Comparison of ENCODE assay signal across 14 cellular contexts in genomic region chr1:153987621-153988020, GRCh38. TPM values are rescaled to one million over a fixed set of nuclear protein-coding genes. Genes with fewer than 3 reads are reported as not detected.
DNase-seq lines count a peak whose midpoint lies in the region; ATAC-seq and TF ChIP-seq lines count a peak whose summit lies in the region.
"Had no signal": no experiment of that assay in that cellular context is flagged by ENCODE, and none has a peak within 500 bp of the region (broad histone marks: within the 10 kb centered on the region; RNA-seq: fewer than 3 reads in every experiment).

No MANE protein-coding gene starts in this region.

- peaks cover 13 to 31% (median 23%) of the 10 kb centered on the region in 11 experiments for H3K36me3 ChIP-seq in BLaER1 treated with 17β-estradiol and CSF1 and Interleukin-3, amounts not matched to agents 10 nM and 100 nM
- peaks cover 0 to 22% of the 10 kb centered on the region in 2 donors for H3K36me3 ChIP-seq in left lung

- POLR2A ChIA-PET in WTC11 (lab: Charles Lee), result interaction anchor here (0.6 to 2.9 kb wide), 2 partner anchors 20 to 173 kb away, joined by 4 to 31 read pairs; partner anchors contain the start of gene CREB3L4

- H3K27ac ChIP-seq in BLaER1 treated with 17β-estradiol and CSF1 and Interleukin-3, amounts not matched to agents 10 nM and 100 nM, result peak overlapping the region; percentile 49 to 89 (median 81); a peak in 21 of 22 replicates
- H3K27ac ChIP-seq in left lung, result peak overlapping the region; percentile 86 to 93

- peaks cover 58 to 73% (median 66%) of the 10 kb centered on the region in 10 experiments for H3K4me1 ChIP-seq in BLaER1 treated with 17β-estradiol and CSF1 and Interleukin-3, amounts not matched to agents 10 nM and 100 nM
- H3K4me1 ChIP-seq in left lung, result peaks cover 30 to 56% of the 10 kb centered on the region in 2 donors

- ATAC-seq in WTC11 (no peak), left lung (no peak), GM21381 (IDR thresholded peaks at IDR 0.05; ENCODE audit: unreplicated experiment) (no peak), HG03025 (IDR thresholded peaks at IDR 0.05; ENCODE audit: low FRiP score, unreplicated experiment) (no peak)
- ATAC-seq: sciatic nerve had no signal

- no peak for TF ChIP-seq CTCF in GM12864 (IDR thresholded peaks at IDR 0.05; ENCODE audit: low read depth, low read length, missing control alignments)
- TF ChIP-seq CTCF in WTC11 (IDR thresholded peaks at IDR 0.05), result no peak
- no peak for TF ChIP-seq CTCF in left lung (IDR thresholded peaks at IDR 0.05)

- no peaks in the 10 kb centered on the region for H3K9me3 ChIP-seq in BLaER1 treated with 17β-estradiol and CSF1 and Interleukin-3, amounts not matched to agents 10 nM and 100 nM (replicated peaks in 1 of 11)
- H3K9me3 ChIP-seq in left lung, result no peaks in the 10 kb centered on the region

- DNase-seq in GM12864 (ENCODE audit: low read depth) (no peak), WTC11 (ENCODE audit: low spot score) (no peak), left lung (no peak), NK-92 (lab: John Stamatoyannopoulos, UW; ENCODE audit: unreplicated experiment) (no peak), cardiac septum (ENCODE audit: low spot score) (no peak)
- DNase-seq: dermis blood vessel endothelial cell; NCI-H1092; NCI-H524; stimulated activated naive CD4-positive, alpha-beta T cell treated with Interleukin-2 at 50 U/mL for 16 hours had no signal

- peak overlapping the region in 8 of 10 experiments; percentile 41 to 80 (median 70); a peak in 13 of 20 replicates for H3K4me3 ChIP-seq in BLaER1 treated with 17β-estradiol and CSF1 and Interleukin-3, amounts not matched to agents 10 nM and 100 nM
- peak overlapping the region; percentile 10; the same call in 1 of the 2 replicates for H3K4me3 ChIP-seq in GM12864 (ENCODE audit: low read depth, low read length)
- no peak overlapping the region for H3K4me3 ChIP-seq in left lung

- intact Hi-C loops in left lung (cut with DNase I) (loop anchor here in 1 of 2 donors (10.0 kb wide), 1 partner anchor 193 kb away; no protein-coding TSS in a partner anchor), cardiac septum (cut with DNase I) (loop anchor here (5.0 kb wide), 2 partner anchors 40 to 415 kb away; partner anchors contain the start of gene DENND4B)

- CTCF ChIA-PET in WTC11 (lab: Charles Lee), result interaction anchor here (0.7 to 3.7 kb wide), 14 partner anchors 10 to 310 kb away, joined by 3 to 51 read pairs (median 6); partner anchors contain the start of genes CREB3L4, DENND4B, GATAD2B and JTB

- H3K4me1 Mint-ChIP-seq in WTC11, result peaks cover 39% of the 10 kb centered on the region

- peak overlapping the region; percentile 51 to 85 (median 80); a peak in 20 of 22 replicates for H3K9ac ChIP-seq in BLaER1 treated with 17β-estradiol and CSF1 and Interleukin-3, amounts not matched to agents 10 nM and 100 nM

- H3K9me3 Mint-ChIP-seq in WTC11, result no peaks in the 10 kb centered on the region
- H3K9me3 Mint-ChIP-seq: nephron had no signal

- H3K36me3 Mint-ChIP-seq in WTC11, result peaks cover 35% of the 10 kb centered on the region

- H3K27me3 ChIP-seq in BLaER1 treated with 17β-estradiol and CSF1 and Interleukin-3, amounts not matched to agents 10 nM and 100 nM, result no peaks in the 10 kb centered on the region
- H3K27me3 ChIP-seq in left lung, result no peaks in the 10 kb centered on the region

- H4K20me1 ChIP-seq in BLaER1 treated with 17β-estradiol and CSF1 and Interleukin-3, amounts not matched to agents 10 nM and 100 nM, result peaks cover 2 to 18% (median 11%) of the 10 kb centered on the region in 11 experiments; a peak in 14 of 22 replicates

- H3K27me3 Mint-ChIP-seq in WTC11 (ENCODE audit: low read depth), result no peaks in the 10 kb centered on the region

- no peak overlapping the region for H3K4me3 Mint-ChIP-seq in WTC11

- peak overlapping the region; percentile 79 to 100 (median 97) for H3K4me2 ChIP-seq in BLaER1 treated with 17β-estradiol and CSF1 and Interleukin-3, amounts not matched to agents 10 nM and 100 nM

- H3K27ac Mint-ChIP-seq in WTC11, result peak overlapping the region; percentile 95; the same call in 1 of the 2 replicates

TF ChIP-seq in WTC11, 78 proteins besides CTCF, POLR2A, EP300 and RAD21:
- TF ChIP-seq ZNF671 (CRISPR knock-in tag; IDR thresholded peaks at IDR 0.05) (no peak), ZNF281 (CRISPR knock-in tag; IDR thresholded peaks at IDR 0.05) (no peak)

RNA-seq across cellular contexts. Expression of gene RAB13, which starts 1.5 kb away (rescaled TPM):
- total RNA-seq in WTC11 (2021) (117 to 126 TPM (median 119 TPM) in 3 replicates), left lung (100 to 1,000 TPM; 122 to 124 TPM), cardiac septum (57.3 TPM)

RNA-seq across cellular contexts. Expression of gene RPS27, which starts 2.9 kb away (rescaled TPM):
- total RNA-seq in WTC11 (2021) (2,141 to 2,438 TPM (median 2,292 TPM) in 3 replicates), left lung (1,000 to 10,000 TPM; 1,116 to 1,380 TPM), cardiac septum (712 TPM)

RNA-seq across cellular contexts. Expression of gene JTB, which starts 10.1 kb away (rescaled TPM):
- 88.8 to 90.6 TPM (median 90.3 TPM) in 3 replicates for total RNA-seq in WTC11 (2021)
- 100 to 1,000 TPM; 142 to 148 TPM for total RNA-seq in left lung
- 61.7 TPM for total RNA-seq in cardiac septum

RNA-seq across cellular contexts. Expression of gene CREB3L4, which starts 19.9 kb away (rescaled TPM):
- total RNA-seq in WTC11 (2021) (33.1 to 35.2 TPM (median 34.6 TPM) in 3 replicates), left lung (1 to 10 TPM; 9.3 to 10.0 TPM), cardiac septum (3.8 TPM)

RNA-seq across cellular contexts. Expression of gene SLC39A1, which starts 24.3 kb away (rescaled TPM):
- total RNA-seq in WTC11 (2021) (185 to 204 TPM (median 193 TPM) in 3 replicates), left lung (100 to 1,000 TPM; 111 to 185 TPM), cardiac septum (40.2 TPM)

Comparison
In these comparisons a context has a peak if more than half of its experiments do, and no peak if none do; other contexts are left out.
1. H3K4me3 ChIP-seq: peak in BLaER1 treated with 17β-estradiol and CSF1 and Interleukin-3, amounts not matched to agents 10 nM and 100 nM (8 of 10) and GM12864 (single experiment); none in left lung (0 of 2).